Comparison of ENCODE assay signal across 31 cellular contexts in the genomic region with DNA sequence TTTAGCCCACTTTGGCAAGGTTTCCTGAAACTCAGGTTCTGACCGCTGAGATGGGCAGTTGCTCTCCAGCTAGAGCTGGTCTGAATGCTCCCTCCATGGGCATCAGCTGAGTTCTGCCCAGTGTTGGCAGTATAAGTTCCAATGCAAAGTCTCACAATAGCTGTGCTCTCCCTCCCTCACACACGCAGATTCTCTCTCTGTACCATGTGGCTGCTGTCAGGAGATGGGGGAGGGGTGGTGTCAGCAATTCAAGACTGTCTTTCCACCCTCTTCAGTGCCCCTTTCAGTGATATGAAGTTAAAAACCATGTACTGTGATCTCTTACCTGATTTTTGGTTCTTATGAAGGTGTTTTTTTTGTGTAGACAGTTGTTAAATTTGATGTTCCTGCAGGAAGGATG.
"Had no signal": no experiment of that assay in that cellular context is flagged by ENCODE, and none has a peak within 500 bp of the region (broad histone marks: within the 10 kb centered on the region; RNA-seq: fewer than 3 reads in every experiment).

No MANE protein-coding gene starts in this region.

- H3K36me3 ChIP-seq: adrenal gland, cardiac muscle cell, colonic mucosa, pancreas, prostate gland, stomach, thyroid gland, upper lobe of right lung had no signal

- H3K27me3 Mint-ChIP-seq: activated naive CD8-positive, alpha-beta T cell treated with anti-CD3 and anti-CD28 coated beads for 36 hours; stimulated activated naive B cell treated with anti-CD40 and anti-IgM and Interleukin-4, amounts not matched to agents 10 μg/mL and 1 μg/mL and 100 μg/mL, for 72 hours had no signal

- H3K4me1 Mint-ChIP-seq: activated naive CD8-positive, alpha-beta T cell treated with anti-CD3 and anti-CD28 coated beads for 36 hours; naive thymus-derived CD8-positive, alpha-beta T cell; stimulated activated naive B cell treated with anti-CD40 and anti-IgM and Interleukin-4, amounts not matched to agents 10 μg/mL and 1 μg/mL and 100 μg/mL, for 72 hours had no signal

- ATAC-seq: activated CD4-positive, CD25-positive, alpha-beta regulatory T cell treated with anti-CD3 and anti-CD28 coated beads, Interleukin-2, amount 50 U/mL, for 24 hours; body of pancreas; left cardiac atrium; naive thymus-derived CD8-positive, alpha-beta T cell; pancreas; stimulated activated naive B cell treated with anti-CD40 and anti-IgM and Interleukin-4, amounts not matched to agents 10 μg/mL and 1 μg/mL and 100 μg/mL, for 72 hours; upper lobe of right lung had no signal

- FAIRE-seq: endometrium, frontal cortex, keratinocyte had no signal

- H3K4me3 ChIP-seq: adrenal gland, body of pancreas, cardiac muscle cell, colonic mucosa, pancreas, prostate gland, smooth muscle cell, stomach, thyroid gland, upper lobe of right lung had no signal

- H3K27me3 ChIP-seq: adrenal gland, body of pancreas, cardiac muscle cell, colonic mucosa, pancreas, stomach, thyroid gland, upper lobe of right lung had no signal

- DNase-seq: activated CD4-positive, alpha-beta T cell treated with anti-CD3 and anti-CD28 coated beads for 48 hours; activated CD4-positive, alpha-beta T cell treated with anti-CD3 and anti-CD28 coated beads, Interleukin-2, amount 50 U/mL, for 48 hours; activated CD8-positive, alpha-beta memory T cell treated with anti-CD3 and anti-CD28 coated beads for 24 hours; activated effector memory CD4-positive, alpha-beta T cell treated with anti-CD3 and anti-CD28 coated beads, Interleukin-2, amount 50 U/mL, for 16 hours; activated naive CD4-positive, alpha-beta T cell treated with anti-CD3 and anti-CD28 coated beads for 36 hours; activated naive CD8-positive, alpha-beta T cell treated with anti-CD3 and anti-CD28 coated beads for 36 hours; activated T-cell treated with anti-CD3 and anti-CD28 coated beads, Interleukin-2, amount 50 U/mL, for 1 hour; adrenal gland; aorta; body of pancreas; cerebellar nuclear complex; colonic mucosa; effector CD8-positive, alpha-beta T cell; left cardiac atrium; naive thymus-derived CD8-positive, alpha-beta T cell; pancreas; stimulated activated CD4-positive, alpha-beta T cell treated with anti-CD3 and anti-CD28 coated beads, Interleukin-1b, Interleukin-23, amount 100 ng/mL, for 48 hours; stimulated activated naive B cell treated with anti-CD40 and anti-IgM and Interleukin-4, amounts not matched to agents 10 μg/mL and 1 μg/mL and 100 μg/mL, for 72 hours; stomach; T-helper 1 cell; thyroid gland; upper lobe of right lung had no signal

- H3K4me2 ChIP-seq: smooth muscle cell had no signal

- H3K4me3 Mint-ChIP-seq: activated naive CD4-positive, alpha-beta T cell treated with anti-CD3 and anti-CD28 coated beads for 36 hours; activated naive CD8-positive, alpha-beta T cell treated with anti-CD3 and anti-CD28 coated beads for 36 hours; activated T-helper 1 cell treated with anti-CD3 and anti-CD28 coated beads, Interleukin-12 subunit alpha, Interleukin-12 subunit beta, Interleukin-2, Interleukin-4 antibody, amounts not matched to agents 30 ng/mL and 10 ng/mL and 1 ng/mL, durations not matched to agents 14 hours and 24 hours and 36 hours; naive thymus-derived CD8-positive, alpha-beta T cell; stimulated activated naive B cell treated with anti-CD40 and anti-IgM and Interleukin-4, amounts not matched to agents 10 μg/mL and 1 μg/mL and 100 μg/mL, for 72 hours; T-helper 2 cell treated with Interferon-gamma antibody and Interleukin-4, amounts not matched to agents 5 μg/mL and 100 μg/mL, for 36 hours had no signal

- H3K27ac Mint-ChIP-seq: activated naive CD4-positive, alpha-beta T cell treated with anti-CD3 and anti-CD28 coated beads for 36 hours; activated naive CD8-positive, alpha-beta T cell treated with anti-CD3 and anti-CD28 coated beads for 36 hours; activated T-helper 1 cell treated with anti-CD3 and anti-CD28 coated beads, Interleukin-12 subunit alpha, Interleukin-12 subunit beta, Interleukin-2, Interleukin-4 antibody, amounts not matched to agents 30 ng/mL and 10 ng/mL and 1 ng/mL, durations not matched to agents 14 hours and 24 hours and 36 hours; stimulated activated naive B cell treated with anti-CD40 and anti-IgM and Interleukin-4, amounts not matched to agents 10 μg/mL and 1 μg/mL and 100 μg/mL, for 72 hours; T-helper 2 cell treated with Interferon-gamma antibody and Interleukin-4, amounts not matched to agents 5 μg/mL and 100 μg/mL, for 36 hours had no signal

- H3K9me3 Mint-ChIP-seq: activated naive CD8-positive, alpha-beta T cell treated with anti-CD3 and anti-CD28 coated beads for 36 hours; activated T-helper 1 cell treated with anti-CD3 and anti-CD28 coated beads, Interleukin-12 subunit alpha, Interleukin-12 subunit beta, Interleukin-2, Interleukin-4 antibody, amounts not matched to agents 30 ng/mL and 10 ng/mL and 1 ng/mL, durations not matched to agents 14 hours and 24 hours and 36 hours; naive thymus-derived CD8-positive, alpha-beta T cell; T-helper 2 cell treated with Interferon-gamma antibody and Interleukin-4, amounts not matched to agents 5 μg/mL and 100 μg/mL, for 36 hours had no signal

- H3K36me3 Mint-ChIP-seq: activated naive CD8-positive, alpha-beta T cell treated with anti-CD3 and anti-CD28 coated beads for 36 hours; naive thymus-derived CD8-positive, alpha-beta T cell; stimulated activated naive B cell treated with anti-CD40 and anti-IgM and Interleukin-4, amounts not matched to agents 10 μg/mL and 1 μg/mL and 100 μg/mL, for 72 hours had no signal

- H3K9me3 ChIP-seq: adrenal gland, body of pancreas, colonic mucosa, pancreas, prostate gland, stomach, thyroid gland, upper lobe of right lung had no signal

- H3K4me1 ChIP-seq: adrenal gland, colonic mucosa, prostate gland, thyroid gland, upper lobe of right lung had no signal

- H3K27ac ChIP-seq: adrenal gland, body of pancreas, cardiac muscle cell, colonic mucosa, pancreas, prostate gland, stomach, thyroid gland, upper lobe of right lung had no signal
